In the genomic region with DNA sequence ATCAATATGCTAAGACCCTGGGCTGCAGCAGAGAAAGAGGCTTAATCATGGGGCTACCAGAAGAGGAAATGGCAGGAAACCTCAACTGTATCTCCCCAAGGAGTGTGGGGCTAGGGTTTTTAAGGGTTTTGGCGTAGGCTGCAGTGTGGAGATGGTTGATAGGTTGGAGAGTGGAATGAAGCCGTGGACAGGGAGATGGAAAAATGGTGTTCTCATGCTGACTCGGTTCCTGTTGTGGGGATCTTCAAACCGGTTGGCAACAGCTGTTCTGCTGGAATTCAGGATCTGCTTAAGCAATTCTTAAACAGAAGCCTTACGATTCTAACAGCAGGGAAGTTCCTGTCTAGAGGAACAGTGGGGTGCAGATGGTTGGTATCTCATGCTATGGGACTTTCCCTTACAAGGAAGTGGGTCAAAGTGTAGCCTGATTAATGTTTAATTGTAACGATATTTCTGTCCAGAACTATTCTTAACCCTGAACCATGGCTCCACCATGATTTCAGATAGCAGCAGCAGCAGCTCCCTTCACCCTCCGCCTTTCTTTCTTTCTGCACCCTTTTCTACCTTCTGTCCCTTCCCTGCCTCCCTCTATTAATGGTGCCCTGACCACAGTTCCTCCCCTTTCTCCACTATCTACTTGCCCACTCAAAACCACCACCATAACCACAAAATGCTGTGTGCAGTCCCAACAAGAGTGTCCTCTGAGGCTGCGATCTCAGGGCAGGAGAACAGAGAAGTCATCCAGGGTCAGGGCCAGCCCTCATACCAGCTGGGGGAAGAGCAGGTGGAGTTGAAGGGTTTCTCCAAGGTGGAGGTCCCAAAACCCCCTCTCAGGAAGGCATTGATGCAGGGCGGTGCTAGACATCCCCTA, we compare ENCODE assay signal across 10 cellular contexts. TPM values are rescaled to one million over a fixed set of nuclear protein-coding genes. Genes with fewer than 3 reads are reported as not detected.
DNase-seq lines count a peak whose midpoint lies in the region; ATAC-seq and TF ChIP-seq lines count a peak whose summit lies in the region.
"Had no signal": no experiment of that assay in that cellular context is flagged by ENCODE, and none has a peak within 500 bp of the region (broad histone marks: within the 10 kb centered on the region; RNA-seq: fewer than 3 reads in every experiment).

No MANE protein-coding gene starts in this region.

- H3K9me3 ChIP-seq in DOHH2 (ENCODE audit: control insufficient read depth, insufficient read depth, low read length): no peaks in the 10 kb centered on the region
- H3K9me3 ChIP-seq: neutrophil had no signal

- peaks cover 82% of the 10 kb centered on the region for H3K4me1 ChIP-seq in DOHH2 (ENCODE audit: control insufficient read depth, low read length)

- CTCF ChIA-PET in T-cell (lab: Charles Lee): no interaction called here

- peak overlapping the region; percentile 65 for H3K4me2 ChIP-seq in DOHH2 (ENCODE audit: low read length)

- H3K4me3 ChIP-seq in DOHH2 (ENCODE audit: low read length): peak overlapping the region; percentile 42
- H3K4me3 ChIP-seq: dorsolateral prefrontal cortex had no signal

- DNase-seq in T-cell (peak in 1 of 34 experiments; percentile 17), memory B cell (ENCODE audit: low spot score in 2 of 2) (peak; percentile 42 to 43)
- DNase-seq in stimulated activated CD4-positive, alpha-beta T cell treated with anti-CD3 and anti-CD28 coated beads, Interleukin-4, amount 100 ng/mL, for 1 hour: no peak
- DNase-seq in activated CD4-positive, alpha-beta T cell treated with anti-CD3 and anti-CD28 coated beads, Interleukin-2, amount 50 U/mL, for 1 hour: no peak

- no peak for TF ChIP-seq CTCF in DOHH2 (IDR thresholded peaks at IDR 0.05; ENCODE audit: low read depth, low read length, poor library complexity, severe bottlenecking)

- H3K27ac Mint-ChIP-seq in T-cell (peak overlapping the region; percentile 22 to 33), memory B cell (peak overlapping the region; percentile 90)

- POLR2A ChIA-PET in T-cell (lab: Charles Lee): no interaction called here

- H3K9me3 Mint-ChIP-seq in T-cell (no peaks in the 10 kb centered on the region), memory B cell (no peaks in the 10 kb centered on the region)

- peak; percentile 39 for ATAC-seq in HG02588 (IDR thresholded peaks at IDR 0.05; ENCODE audit: unreplicated experiment)
- ATAC-seq in T-cell (replicated peaks in 1 of 4): no peak
- peak; percentile 39 for ATAC-seq in memory B cell (ENCODE audit: low read depth)
- no peak for ATAC-seq in HG03045 (IDR thresholded peaks at IDR 0.05; ENCODE audit: unreplicated experiment)
- no peak for ATAC-seq in HG03095 (IDR thresholded peaks at IDR 0.05; ENCODE audit: unreplicated experiment)

- H4K20me1 ChIP-seq in DOHH2 (ENCODE audit: control insufficient read depth, insufficient read depth, low read depth, low read length): no peaks in the 10 kb centered on the region

- no peaks in the 10 kb centered on the region for H3K36me3 Mint-ChIP-seq in T-cell
- H3K36me3 Mint-ChIP-seq in memory B cell: no peaks in the 10 kb centered on the region

- H3K9me2 ChIP-seq in DOHH2 (replicated peaks; ENCODE audit: control insufficient read depth, low read length): no peaks in the 10 kb centered on the region

- H3K4me1 Mint-ChIP-seq in T-cell (peaks cover 59 to 63% (median 61%) of the 10 kb centered on the region in 3 donors), memory B cell (peaks cover 61% of the 10 kb centered on the region)

- no peaks in the 10 kb centered on the region for H3K36me3 ChIP-seq in DOHH2 (ENCODE audit: control insufficient read depth, low read length)
- H3K36me3 ChIP-seq: neutrophil had no signal

- H3K27me3 Mint-ChIP-seq in T-cell: peaks cover 0 to 2% of the 10 kb centered on the region in 2 donors
- no peaks in the 10 kb centered on the region for H3K27me3 Mint-ChIP-seq in memory B cell

- H3K27me3 ChIP-seq in DOHH2 (ENCODE audit: control insufficient read depth, low read length): no peaks in the 10 kb centered on the region
- H3K27me3 ChIP-seq: dorsolateral prefrontal cortex, neutrophil had no signal

- 0 out of 2 replicates have a peak, but pooled peaks cover 3% of the 10 kb centered on the region for H3K79me2 ChIP-seq in DOHH2 (ENCODE audit: control insufficient read depth, low read length)

- peak overlapping the region; percentile 32 for H3K27ac ChIP-seq in DOHH2 (ENCODE audit: low read depth, low read length)
- H3K27ac ChIP-seq: dorsolateral prefrontal cortex had no signal

- H3K4me3 Mint-ChIP-seq in T-cell: peak overlapping the region in 1 of 3 donors; percentile 59
- peak overlapping the region; percentile 36 for H3K4me3 Mint-ChIP-seq in memory B cell

- H3F3A ChIP-seq in DOHH2 (ENCODE audit: control insufficient read depth, insufficient read depth): peaks cover 18% of the 10 kb centered on the region

RNA-seq across cellular contexts. Expression of a gene that starts 30.8 kb away (rescaled TPM):
- total RNA-seq in T-cell: under 1 TPM in 2 of 5 donors, not detected in 3; 0.12 to 0.20 TPM

RNA-seq across cellular contexts. Expression of a gene that starts 48.4 kb away (rescaled TPM):
- total RNA-seq in T-cell: 10 to 100 TPM; 18.7 to 26.3 (median 22.6) TPM

Comparison
In these comparisons a context has a peak if more than half of its experiments do, and no peak if none do; other contexts are left out.
1. ATAC-seq: peak in HG02588 (single experiment) and memory B cell (single experiment); none in T-cell (0 of 4), HG03045 (single experiment) and HG03095 (single experiment).
2. DNase-seq: peak in memory B cell (2 of 2); none in stimulated activated CD4-positive, alpha-beta T cell treated with anti-CD3 and anti-CD28 coated beads, Interleukin-4, amount 100 ng/mL, for 1 hour (single experiment) and activated CD4-positive, alpha-beta T cell treated with anti-CD3 and anti-CD28 coated beads, Interleukin-2, amount 50 U/mL, for 1 hour (single experiment).